1 cellular context compared by ENCODE assay signal in genomic region chr12:93537769-93538168, GRCh38.
TF ChIP-seq lines count a peak whose summit lies in the region.

No MANE protein-coding gene starts in this region.

TF ChIP-seq in HCT116, 20 proteins besides CTCF, POLR2A, EP300 and RAD21 (continued from another document):
- TF ChIP-seq YY1 (IDR thresholded peaks at IDR 0.05; ENCODE audit: extremely low read depth, insufficient replicate concordance, low read depth, low read length) (no peak), FOSL1 (IDR thresholded peaks at IDR 0.05; ENCODE audit: low read depth) (no peak), CBX3 (IDR thresholded peaks at IDR 0.05; ENCODE audit: low read depth) (no peak), MAX (IDR thresholded peaks at IDR 0.05) (no peak), SP1 (IDR thresholded peaks at IDR 0.05; ENCODE audit: low read depth) (no peak), TCF7L2 (IDR thresholded peaks at IDR 0.05; ENCODE audit: borderline replicate concordance, extremely low read depth, insufficient read depth, insufficient read length) (no peak), POLR2AphosphoS5 (IDR thresholded peaks at IDR 0.05; ENCODE audit: low read depth, low read length) (no peak), SIN3A (IDR thresholded peaks at IDR 0.05; ENCODE audit: low read depth) (no peak), ZNF274 (IDR thresholded peaks at IDR 0.05; ENCODE audit: low read depth, low read length) (no peak), ZBTB33 (IDR thresholded peaks at IDR 0.05; ENCODE audit: extremely low read depth, insufficient replicate concordance, low read length) (no peak), EZH2 (IDR thresholded peaks at IDR 0.05) (no peak), JUND (IDR thresholded peaks at IDR 0.05) (no peak)
